Comparison of ENCODE assay signal across 19 cellular contexts in genomic region chr4:152991361-152991760, GRCh38. TPM values are rescaled to one million over a fixed set of nuclear protein-coding genes. Genes with fewer than 3 reads are reported as not detected.
DNase-seq lines count a peak whose midpoint lies in the region; ATAC-seq, FAIRE-seq and TF ChIP-seq lines count a peak whose summit lies in the region.
"Had no signal": no experiment of that assay in that cellular context is flagged by ENCODE, and none has a peak within 500 bp of the region (broad histone marks: within the 10 kb centered on the region; RNA-seq: fewer than 3 reads in every experiment).

No MANE protein-coding gene starts in this region.

- H3K4me1 ChIP-seq in K562 (replicated peaks in 1 of 2; ENCODE audit: control insufficient read depth in 2 of 2, insufficient read depth in 2 of 2, low read length in 2 of 2) (peaks cover 2 to 15% of the 10 kb centered on the region in 2 experiments; a peak in 3 of 5 replicates), upper lobe of right lung (no peaks in the 10 kb centered on the region)

- no peak for TF ChIP-seq CTCF in natural killer cell (IDR thresholded peaks at IDR 0.05)
- no peak for TF ChIP-seq CTCF in K562 (IDR thresholded peaks at IDR 0.05 in 2 of 3, conservative IDR thresholded peaks at IDR 0.05 in 1 of 3; ENCODE audit: insufficient read depth in 2 of 3, low read depth in 1 of 3, low read length in 3 of 3)
- TF ChIP-seq CTCF in upper lobe of right lung (IDR thresholded peaks at IDR 0.05), result no peak

- H3K4me3 ChIP-seq in K562, result no peak overlapping the region
- no peak overlapping the region for H3K4me3 ChIP-seq in upper lobe of right lung
- H3K4me3 ChIP-seq: MG63 had no signal

- 0 out of 2 replicates have a peak, but pooled peaks cover 3% of the 10 kb centered on the region for H4K20me1 ChIP-seq in K562 (replicated peaks; ENCODE audit: control insufficient read depth, insufficient read depth, low read length)

- WGBS in K562 (ENCODE audit: insufficient coverage, low coverage, missing lambda C conversion rate), result 54% methylated on average over 4 of the region's 4 CpGs

- no peak overlapping the region for H3K4me3 Mint-ChIP-seq in natural killer cell treated with Interleukin-12 subunit alpha and Interleukin-12 subunit beta and Interleukin-15 and Interleukin-18, amount 100 ng/mL, for 72 hours
- no peak overlapping the region for H3K4me3 Mint-ChIP-seq in natural killer cell
- H3K4me3 Mint-ChIP-seq: CD4-positive, alpha-beta memory T cell had no signal

- ATAC-seq in natural killer cell treated with Interleukin-12 subunit alpha and Interleukin-12 subunit beta and Interleukin-15 and Interleukin-18, amount 100 ng/mL, for 72 hours, result no peak
- ATAC-seq in natural killer cell (no peak), K562 (no peak), upper lobe of right lung (no peak), HG03159 (IDR thresholded peaks at IDR 0.05; ENCODE audit: unreplicated experiment) (no peak), HG03565 (IDR thresholded peaks at IDR 0.05; ENCODE audit: unreplicated experiment) (no peak)
- ATAC-seq: HepG2 had no signal

- H3K4me1 Mint-ChIP-seq in natural killer cell treated with Interleukin-12 subunit alpha and Interleukin-12 subunit beta and Interleukin-15 and Interleukin-18, amount 100 ng/mL, for 72 hours (ENCODE audit: low read depth in 2 of 2), result no peaks in the 10 kb centered on the region
- H3K4me1 Mint-ChIP-seq in natural killer cell, result peaks cover 0 to 4% of the 10 kb centered on the region in 2 donors
- H3K4me1 Mint-ChIP-seq: CD4-positive, alpha-beta memory T cell had no signal

- H3K79me2 ChIP-seq in K562 (ENCODE audit: control insufficient read depth, insufficient read depth, low read length), result no peaks in the 10 kb centered on the region

- POLR2A ChIA-PET in K562 (lab: Yijun Ruan, JAX), result interaction anchor here (0.6 to 0.9 kb wide), 2 partner anchors 11 to 12 kb away, joined by 3 read pairs; no protein-coding TSS in a partner anchor

- DNase-seq in natural killer cell treated with Interleukin-12 subunit alpha and Interleukin-12 subunit beta and Interleukin-15 and Interleukin-18, amount 100 ng/mL, for 72 hours (ENCODE audit: low spot score), result peak; percentile 12
- no peak for DNase-seq in natural killer cell
- peak; percentile 9 to 64 for DNase-seq in NCI-H524 (lab: John Stamatoyannopoulos, UW)
- no peak for DNase-seq in K562 (ENCODE audit: extremely low read depth in 1 of 4, low spot score in 3 of 4)
- peak; percentile 16 for DNase-seq in upper lobe of right lung
- DNase-seq in activated CD4-positive, CD25-positive, alpha-beta regulatory T cell (lab: John Stamatoyannopoulos, UW), result no peak
- DNase-seq: CD4-positive, alpha-beta memory T cell; EL; MG63; NCI-H1105; NCI-H187; NCI-H446 treated with DMSO at 0.1 percent for 48 hours; SIG-M5; T-helper 2 cell had no signal

- intact Hi-C loops in natural killer cell (cut with micrococcal nuclease), result no loop called here
- intact Hi-C loops in K562 (cut with micrococcal nuclease), result no loop called here
- intact Hi-C loops in upper lobe of right lung (cut with DNase I), result no loop called here

- no peak for TF ChIP-seq EP300 in K562 (IDR thresholded peaks at IDR 0.05; ENCODE audit: low read length)

- no peak for TF ChIP-seq RAD21 in K562 (CRISPR knock-in tag; conservative IDR thresholded peaks at IDR 0.05 in 1 of 2, IDR thresholded peaks at IDR 0.05 in 1 of 2)

- no peaks in the 10 kb centered on the region for H3K36me3 ChIP-seq in K562 (ENCODE audit: control insufficient read depth, insufficient read depth, low read length)
- H3K36me3 ChIP-seq in upper lobe of right lung, result no peaks in the 10 kb centered on the region
- H3K36me3 ChIP-seq: MG63 had no signal

- H3K9ac ChIP-seq in K562 (ENCODE audit: insufficient read depth in 1 of 2, low read depth in 2 of 2, low read length in 2 of 2), result no peak overlapping the region

- in situ Hi-C loops in K562 (cut with MboI), result no loop called here

- H3K27me3 ChIP-seq in K562 (ENCODE audit: control insufficient read depth in 2 of 2, insufficient read depth in 2 of 2, low read length in 2 of 2) (peaks cover 6 to 29% of the 10 kb centered on the region in 2 experiments), upper lobe of right lung (no peaks in the 10 kb centered on the region)
- H3K27me3 ChIP-seq: MG63 had no signal

- no peaks in the 10 kb centered on the region for H3K9me3 ChIP-seq in K562 (replicated peaks; ENCODE audit: control insufficient read depth, insufficient read depth, low read depth, low read length)
- H3K9me3 ChIP-seq in upper lobe of right lung, result no peaks in the 10 kb centered on the region
- H3K9me3 ChIP-seq: MG63 had no signal

- TF ChIP-seq POLR2A in K562 (conservative IDR thresholded peaks at IDR 0.05), result no peak

- peak; percentile 49 for FAIRE-seq in K562 (lab: Jason Lieb, UNC)
- FAIRE-seq: D721Med, HepG2, RCC 7860 had no signal

- BruUV-seq in K562 (replicated peaks; lab: Mats Ljungman, UMichigan), result no TSS peak

- H2AFZ ChIP-seq in K562 (ENCODE audit: low read depth, low read length), result no peak overlapping the region

- H3K27ac Mint-ChIP-seq in natural killer cell treated with Interleukin-12 subunit alpha and Interleukin-12 subunit beta and Interleukin-15 and Interleukin-18, amount 100 ng/mL, for 72 hours, result no peak overlapping the region
- H3K27ac Mint-ChIP-seq in natural killer cell, result no peak overlapping the region
- H3K27ac Mint-ChIP-seq: CD4-positive, alpha-beta memory T cell had no signal

- H3K36me3 Mint-ChIP-seq in natural killer cell treated with Interleukin-12 subunit alpha and Interleukin-12 subunit beta and Interleukin-15 and Interleukin-18, amount 100 ng/mL, for 72 hours, result no peaks in the 10 kb centered on the region
- no peaks in the 10 kb centered on the region for H3K36me3 Mint-ChIP-seq in natural killer cell
- H3K36me3 Mint-ChIP-seq: CD4-positive, alpha-beta memory T cell had no signal

- H3K9me1 ChIP-seq in K562 (ENCODE audit: control insufficient read depth, insufficient read depth, low read length), result no peaks in the 10 kb centered on the region

- H3K27ac ChIP-seq in K562 (ENCODE audit: extremely low read depth, low read depth, low read length), result no peak overlapping the region
- no peak overlapping the region for H3K27ac ChIP-seq in upper lobe of right lung

- CTCF ChIA-PET in K562 (lab: Yijun Ruan, JAX; ENCODE audit: low intra/inter-chr PET ratio), result no interaction called here

- H3K27me3 Mint-ChIP-seq in natural killer cell treated with Interleukin-12 subunit alpha and Interleukin-12 subunit beta and Interleukin-15 and Interleukin-18, amount 100 ng/mL, for 72 hours, result peaks cover 8 to 10% of the 10 kb centered on the region in 2 donors
- peaks cover 0 to 3% of the 10 kb centered on the region in 2 donors for H3K27me3 Mint-ChIP-seq in natural killer cell (ENCODE audit: low read depth in 2 of 2)

- no peaks in the 10 kb centered on the region for H3K9me3 Mint-ChIP-seq in natural killer cell treated with Interleukin-12 subunit alpha and Interleukin-12 subunit beta and Interleukin-15 and Interleukin-18, amount 100 ng/mL, for 72 hours
- H3K9me3 Mint-ChIP-seq in natural killer cell, result no peaks in the 10 kb centered on the region
- H3K9me3 Mint-ChIP-seq: CD4-positive, alpha-beta memory T cell had no signal

- H3K4me2 ChIP-seq in K562 (ENCODE audit: insufficient read depth, low read length), result 0 out of 2 replicates have a peak overlapping the region, but pooled peaks have one; percentile 19

TF ChIP-seq in K562, 482 proteins besides CTCF, POLR2A, EP300 and RAD21:
- TF ChIP-seq TCF7 (IDR thresholded peaks at IDR 0.05; ENCODE audit: borderline replicate concordance), result no peak
- TF ChIP-seq COPS2 (conservative IDR thresholded peaks at IDR 0.05), result no peak
- TF ChIP-seq ZNF12 (CRISPR knock-in tag; IDR thresholded peaks at IDR 0.05), result no peak
- TF ChIP-seq ZNF57 (CRISPR knock-in tag; IDR thresholded peaks at IDR 0.05), result no peak
- no peak for TF ChIP-seq TAF15 (IDR thresholded peaks at IDR 0.05; ENCODE audit: low read depth, low read length)
- TF ChIP-seq ETV6 (IDR thresholded peaks at IDR 0.05; ENCODE audit: borderline replicate concordance in 1 of 2, low read depth in 2 of 2, low read length in 1 of 2), result no peak
- TF ChIP-seq ETV6 (CRISPR knock-in tag; IDR thresholded peaks at IDR 0.05; ENCODE audit: borderline replicate concordance), result no peak

RNA-seq across cellular contexts. Expression of gene FHDC1, which starts 55.2 kb away (rescaled TPM):
- under 1 TPM; 0.33 to 0.42 TPM for total RNA-seq in natural killer cell treated with Interleukin-12 subunit alpha and Interleukin-12 subunit beta and Interleukin-15 and Interleukin-18, amount 100 ng/mL, for 72 hours
- under 1 TPM; 0.10 to 0.23 (median 0.16) TPM for total RNA-seq in natural killer cell
- total RNA-seq in K562 (2011; cell fraction: chromatin; rRNA removed; ENCODE audit: low replicate concordance), result 0.83 and 1.1 TPM in 2 replicates
- total RNA-seq in K562 (2011; cell fraction: nucleolus; rRNA removed), result 0.53 and 0.83 TPM in 2 replicates
- 0.51 and 0.69 TPM in 2 replicates for total RNA-seq in K562 (2011; cell fraction: nucleoplasm; rRNA removed)
- total RNA-seq in K562 (2014; rRNA removed), result 0.04 and 0.05 TPM in 2 replicates
- 0.07 and 0.10 TPM in 2 replicates for total RNA-seq in K562 (2014; rRNA removed; fragmentation: Illumina TruSeq; extraction: Trizol)
- total RNA-seq in K562 (2015; rRNA removed; fragmentation: Illumina TruSeq; extraction: Trizol), result 0.04 TPM in 2 replicates
- 0.16 and 0.18 TPM in 2 replicates for total RNA-seq in K562 (2021)
- 0.43 and 0.66 TPM in 2 replicates for polyA plus RNA-seq in K562 (2011; rRNA removed)
- 0.33 and 0.59 TPM in 2 replicates for polyA plus RNA-seq in K562 (2011; cell fraction: cytosol; rRNA removed)
- 1.6 and 1.9 TPM in 2 replicates for polyA plus RNA-seq in K562 (2011; cell fraction: nucleus; rRNA removed)
- 0.12 and 0.24 TPM in 2 replicates for polyA plus RNA-seq in K562 (2012)
- polyA plus RNA-seq in K562 (2014; fragmentation: Illumina TruSeq; extraction: Trizol), result 0.07 and 0.10 TPM in 2 replicates
- polyA plus RNA-seq in K562 (2014; fragmentation: Nextera tagmentation; extraction: Ambion mirVana), result under 1 TPM; 0.01 to 0.08 TPM
- polyA plus RNA-seq in K562 (2014; rRNA removed), result 0.03 and 0.16 TPM in 2 replicates
- 0.49 and 0.90 TPM in 2 replicates for polyA minus RNA-seq in K562 (2011; rRNA and poly(A)+ RNA removed)
- 0.76 and 1.6 TPM in 2 replicates for polyA minus RNA-seq in K562 (2011; cell fraction: cytosol; rRNA and poly(A)+ RNA removed)
- polyA minus RNA-seq in K562 (2011; cell fraction: nucleus; rRNA and poly(A)+ RNA removed), result 0.67 and 1.1 TPM in 2 replicates
- total RNA-seq in upper lobe of right lung, result 25.7 TPM

Comparison
In these comparisons a context has a peak if more than half of its experiments do, and no peak if none do; other contexts are left out.
1. DNase-seq: peak in natural killer cell treated with Interleukin-12 subunit alpha and Interleukin-12 subunit beta and Interleukin-15 and Interleukin-18, amount 100 ng/mL, for 72 hours (single experiment), NCI-H524 (2 of 2) and upper lobe of right lung (single experiment); none in natural killer cell (single experiment), K562 (0 of 4) and activated CD4-positive, CD25-positive, alpha-beta regulatory T cell (0 of 4).
2. RNA of gene FHDC1, which starts 55.2 kb away (total RNA-seq): 25.7 TPM in upper lobe of right lung (single experiment); 0.33 to 0.42 TPM in natural killer cell treated with Interleukin-12 subunit alpha and Interleukin-12 subunit beta and Interleukin-15 and Interleukin-18, amount 100 ng/mL, for 72 hours, 0.10 to 0.23 TPM in natural killer cell and 0.04 to 1.1 TPM in K562; every median in the first group is over 10 times any median in the second.